Comparison of ENCODE assay signal across 8 cellular contexts in genomic region chr20:32333988-32334885, GRCh38. TPM values are rescaled to one million over a fixed set of nuclear protein-coding genes. Genes with fewer than 3 reads are reported as not detected.
DNase-seq lines count a peak whose midpoint lies in the region; ATAC-seq, FAIRE-seq and TF ChIP-seq lines count a peak whose summit lies in the region.

No MANE protein-coding gene starts in this region.

- peak overlapping the region; percentile 15 to 86 for H3K27ac Mint-ChIP-seq in stimulated activated naive CD8-positive, alpha-beta T cell treated with anti-CD3 and anti-CD28 coated beads, Interleukin-15, amount 100 ng/mL, for 72 hours

- no peak for DNase-seq in GM18507 (ENCODE audit: extremely low spot score, insufficient read length, low read depth)
- DNase-seq in MM.1S: no peak
- DNase-seq in activated gamma-delta T cell (lab: John Stamatoyannopoulos, UW): peak; percentile 12
- peak; percentile 40 to 89 for DNase-seq in lower leg skin (ENCODE audit: low spot score in 2 of 2)
- peak in 1 of 2 donors; percentile 34 for DNase-seq in stimulated activated naive CD8-positive, alpha-beta T cell treated with anti-CD3 and anti-CD28 coated beads, Interleukin-15, amount 100 ng/mL, for 72 hours
- no peak for DNase-seq in NCI-H774 (lab: John Stamatoyannopoulos, UW)
- DNase-seq in NCI-H748 (lab: John Stamatoyannopoulos, UW; ENCODE audit: unreplicated experiment): no peak
- DNase-seq in NCI-H1417 treated with DMSO at 0.1 percent for 48 hours (lab: John Stamatoyannopoulos, UW): no peak

- FAIRE-seq in GM18507 (lab: Jason Lieb, UNC): peak; percentile 80

- H3K36me3 ChIP-seq in MM.1S (replicated peaks; ENCODE audit: insufficient read depth, low read length): no peaks in the 10 kb centered on the region; the same call in 1 of the 2 replicates

- TF ChIP-seq POLR2A in lower leg skin (IDR thresholded peaks at IDR 0.05): no peak

- ATAC-seq in stimulated activated naive CD8-positive, alpha-beta T cell treated with anti-CD3 and anti-CD28 coated beads, Interleukin-15, amount 100 ng/mL, for 72 hours: peak; percentile 61

- no peaks in the 10 kb centered on the region for H3K79me2 ChIP-seq in MM.1S (ENCODE audit: low read length)

- peak overlapping the region; percentile 76; the same call in 1 of the 2 replicates for H3K27ac ChIP-seq in MM.1S (ENCODE audit: low read length)

- no peak for TF ChIP-seq CTCF in MM.1S (IDR thresholded peaks at IDR 0.05; ENCODE audit: low read length)
- TF ChIP-seq CTCF in lower leg skin (IDR thresholded peaks at IDR 0.05): no peak

- H3K9me3 ChIP-seq in MM.1S (replicated peaks; ENCODE audit: insufficient read depth, low read length): no peaks in the 10 kb centered on the region

- H3K4me1 Mint-ChIP-seq in stimulated activated naive CD8-positive, alpha-beta T cell treated with anti-CD3 and anti-CD28 coated beads, Interleukin-15, amount 100 ng/mL, for 72 hours: peaks cover 47% of the 10 kb centered on the region

- H3K27me3 ChIP-seq in MM.1S (replicated peaks; ENCODE audit: insufficient read depth, low read length): no peaks in the 10 kb centered on the region

- no peaks in the 10 kb centered on the region for H4K20me1 ChIP-seq in MM.1S (ENCODE audit: insufficient read depth, low read length)

- 44 to 52% methylated on average over 13 of the region's 13 CpGs for WGBS in lower leg skin, 2 donors

- no peak overlapping the region for H3K9ac ChIP-seq in MM.1S (ENCODE audit: low read length)

- H3K4me3 ChIP-seq in MM.1S (ENCODE audit: low read length) (no peak overlapping the region), lower leg skin (ENCODE audit: low read depth, poor library complexity, severe bottlenecking) (no peak overlapping the region)

- no peaks in the 10 kb centered on the region for H3K27me3 Mint-ChIP-seq in stimulated activated naive CD8-positive, alpha-beta T cell treated with anti-CD3 and anti-CD28 coated beads, Interleukin-15, amount 100 ng/mL, for 72 hours

- intact Hi-C loops in lower leg skin (cut with DNase I; ENCODE audit: low total_unique reads): no loop called here

- H3K4me3 Mint-ChIP-seq in stimulated activated naive CD8-positive, alpha-beta T cell treated with anti-CD3 and anti-CD28 coated beads, Interleukin-15, amount 100 ng/mL, for 72 hours: peak overlapping the region; percentile 13 to 54

- H3F3A ChIP-seq in MM.1S (ENCODE audit: insufficient read depth, low read length): peaks cover 7% of the 10 kb centered on the region

- peaks cover 30% of the 10 kb centered on the region for H3K4me1 ChIP-seq in MM.1S (ENCODE audit: low read length)

- peak overlapping the region; percentile 49; the same call in 1 of the 2 replicates for H3K4me2 ChIP-seq in MM.1S (ENCODE audit: low read depth, low read length)

- H2AFZ ChIP-seq in MM.1S (ENCODE audit: low read length): no peak overlapping the region

- no peaks in the 10 kb centered on the region for H3K9me2 ChIP-seq in MM.1S (replicated peaks; ENCODE audit: insufficient read depth, low read length)

- no peaks in the 10 kb centered on the region for H3K9me3 Mint-ChIP-seq in stimulated activated naive CD8-positive, alpha-beta T cell treated with anti-CD3 and anti-CD28 coated beads, Interleukin-15, amount 100 ng/mL, for 72 hours

RNA-seq across cellular contexts. Expression of gene ASXL1, which starts 23.9 kb away (rescaled TPM):
- total RNA-seq in lower leg skin: 10 to 100 TPM; 29.1 to 84.8 (median 32.6) TPM

RNA-seq across cellular contexts. Expression of gene KIF3B, which starts 56.8 kb away (rescaled TPM):
- 10 to 100 TPM in 3 of 4 donors, 1 to 10 TPM in 1; 9.7 to 17.8 (median 13.1) TPM for total RNA-seq in lower leg skin

Comparison
In these comparisons a context has a peak if more than half of its experiments do, and no peak if none do; other contexts are left out.
1. DNase-seq: peak in activated gamma-delta T cell (single experiment) and lower leg skin (2 of 2); none in GM18507 (single experiment), MM.1S (single experiment), NCI-H774 (single experiment), NCI-H748 (single experiment) and NCI-H1417 treated with DMSO at 0.1 percent for 48 hours (single experiment).